ENCODE assay signal across 3 cellular contexts in the genomic region with DNA sequence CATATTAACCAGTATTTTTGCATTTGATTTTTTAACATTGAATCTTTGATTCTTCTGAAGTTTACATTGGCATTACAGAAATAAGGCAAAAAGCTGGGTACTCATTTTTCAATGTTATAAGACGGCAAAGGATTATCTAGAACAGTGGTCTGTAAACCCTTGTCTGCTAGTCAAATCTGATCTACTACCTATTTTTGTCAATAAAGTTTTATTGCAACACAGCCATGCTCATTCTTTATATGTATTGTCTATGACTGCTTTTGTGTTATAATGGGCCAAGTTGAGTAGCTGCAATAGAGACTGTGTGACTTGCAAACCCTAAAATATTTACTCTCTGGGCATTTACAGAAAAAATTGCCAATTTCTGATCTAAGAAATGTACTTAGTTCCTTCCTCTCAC.
TF ChIP-seq lines count a peak whose summit lies in the region.

No MANE protein-coding gene starts in this region.

TF ChIP-seq in HepG2, 621 proteins besides CTCF, POLR2A, EP300 and RAD21:
- TF ChIP-seq TEAD3 (CRISPR knock-in tag; optimal IDR thresholded peaks at IDR 0.05; ENCODE audit: borderline replicate concordance) (no peak), ZNF598 (CRISPR knock-in tag; IDR thresholded peaks at IDR 0.05; ENCODE audit: borderline replicate concordance) (no peak)
- TF ChIP-seq, protein P1, sequence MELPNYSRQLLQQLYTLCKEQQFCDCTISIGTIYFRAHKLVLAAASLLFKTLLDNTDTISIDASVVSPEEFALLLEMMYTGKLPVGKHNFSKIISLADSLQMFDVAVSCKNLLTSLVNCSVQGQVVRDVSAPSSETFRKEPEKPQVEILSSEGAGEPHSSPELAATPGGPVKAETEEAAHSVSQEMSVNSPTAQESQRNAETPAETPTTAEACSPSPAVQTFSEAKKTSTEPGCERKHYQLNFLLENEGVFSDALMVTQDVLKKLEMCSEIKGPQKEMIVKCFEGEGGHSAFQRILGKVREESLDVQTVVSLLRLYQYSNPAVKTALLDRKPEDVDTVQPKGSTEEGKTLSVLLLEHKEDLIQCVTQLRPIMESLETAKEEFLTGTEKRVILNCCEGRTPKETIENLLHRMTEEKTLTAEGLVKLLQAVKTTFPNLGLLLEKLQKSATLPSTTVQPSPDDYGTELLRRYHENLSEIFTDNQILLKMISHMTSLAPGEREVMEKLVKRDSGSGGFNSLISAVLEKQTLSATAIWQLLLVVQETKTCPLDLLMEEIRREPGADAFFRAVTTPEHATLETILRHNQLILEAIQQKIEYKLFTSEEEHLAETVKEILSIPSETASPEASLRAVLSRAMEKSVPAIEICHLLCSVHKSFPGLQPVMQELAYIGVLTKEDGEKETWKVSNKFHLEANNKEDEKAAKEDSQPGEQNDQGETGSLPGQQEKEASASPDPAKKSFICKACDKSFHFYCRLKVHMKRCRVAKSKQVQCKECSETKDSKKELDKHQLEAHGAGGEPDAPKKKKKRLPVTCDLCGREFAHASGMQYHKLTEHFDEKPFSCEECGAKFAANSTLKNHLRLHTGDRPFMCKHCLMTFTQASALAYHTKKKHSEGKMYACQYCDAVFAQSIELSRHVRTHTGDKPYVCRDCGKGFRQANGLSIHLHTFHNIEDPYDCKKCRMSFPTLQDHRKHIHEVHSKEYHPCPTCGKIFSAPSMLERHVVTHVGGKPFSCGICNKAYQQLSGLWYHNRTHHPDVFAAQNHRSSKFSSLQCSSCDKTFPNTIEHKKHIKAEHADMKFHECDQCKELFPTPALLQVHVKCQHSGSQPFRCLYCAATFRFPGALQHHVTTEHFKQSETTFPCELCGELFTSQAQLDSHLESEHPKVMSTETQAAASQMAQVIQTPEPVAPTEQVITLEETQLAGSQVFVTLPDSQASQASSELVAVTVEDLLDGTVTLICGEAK (IDR thresholded peaks at IDR 0.05): peak; percentile 44; the same call in 1 of the 2 replicates
- TF ChIP-seq, protein P1 (CRISPR knock-in tag; IDR thresholded peaks at IDR 0.05): no peak; the same call in 1 of the 2 replicates

TF ChIP-seq in GM12878, 131 proteins besides CTCF, POLR2A, EP300 and RAD21:
- TF ChIP-seq, protein P1 (IDR thresholded peaks at IDR 0.05; ENCODE audit: borderline replicate concordance): 0 out of 2 replicates have a peak, but pooled peaks have one; percentile 30
- no peak for TF ChIP-seq HDAC2 (IDR thresholded peaks at IDR 0.05)

TF ChIP-seq in K562, 482 proteins besides CTCF, POLR2A, EP300 and RAD21:
- TF ChIP-seq, protein P1 (IDR thresholded peaks at IDR 0.05): peak; percentile 90
- TF ChIP-seq, protein P1 (CRISPR knock-in tag; IDR thresholded peaks at IDR 0.05): peak; percentile 60; the same call in 1 of the 2 replicates
- TF ChIP-seq RFX1 (IDR thresholded peaks at IDR 0.05) (no peak), XRCC3 (IDR thresholded peaks at IDR 0.05) (no peak)
TF ChIP-seq in K562: peak in this region for 1.
